ENCODE assay signal across 11 cellular contexts in genomic region chr5:88838500-88838899, GRCh38.
"Had no signal": no experiment of that assay in that cellular context is flagged by ENCODE, and none has a peak within 500 bp of the region (broad histone marks: within the 10 kb centered on the region; RNA-seq: fewer than 3 reads in every experiment).

No MANE protein-coding gene starts in this region.

- H3K27me3 Mint-ChIP-seq: central memory CD8-positive, alpha-beta T cell; dendritic cell treated with granulocyte-macrophage colony-stimulating factor and Interleukin-4, amounts not matched to agents 40 ng/mL and 50 ng/mL, for 4 days had no signal

- H3K4me1 Mint-ChIP-seq: activated CD4-positive, alpha-beta memory T cell treated with anti-CD3 and anti-CD28 coated beads, Interleukin-2, amount 10 ng/mL, durations not matched to agents 7 days and 5 days; central memory CD8-positive, alpha-beta T cell; nephron progenitor cell had no signal

- H3K4me3 Mint-ChIP-seq: activated CD4-positive, alpha-beta memory T cell treated with anti-CD3 and anti-CD28 coated beads, Interleukin-2, amount 10 ng/mL, durations not matched to agents 7 days and 5 days; activated T-cell treated with anti-CD3 and anti-CD28 coated beads, Interleukin-2, amount 50 U/mL, for 72 hours; central memory CD8-positive, alpha-beta T cell; dendritic cell treated with granulocyte-macrophage colony-stimulating factor and Interleukin-4, amounts not matched to agents 40 ng/mL and 50 ng/mL, for 4 days; nephron progenitor cell had no signal

- DNase-seq: activated CD4-positive, alpha-beta memory T cell treated with anti-CD3 and anti-CD28 coated beads, Interleukin-2, amount 10 ng/mL, durations not matched to agents 7 days and 5 days; activated T-cell treated with anti-CD3 and anti-CD28 coated beads, Interleukin-2, amount 50 U/mL, for 72 hours; erythroblast; hypothalamus; mesenchymal stem cell; nephron progenitor cell; stimulated activated CD4-positive, alpha-beta T cell treated with anti-CD3 and anti-CD28 coated beads, Interleukin-4, amount 100 ng/mL, for 1 hour; stimulated activated CD8-positive, alpha-beta memory T cell treated with anti-CD3 and anti-CD28 coated beads, Interleukin-4, amount 100 ng/mL, for 48 hours; tibial artery had no signal

- H3K9me3 ChIP-seq: tibial artery had no signal

- ATAC-seq: activated T-cell treated with anti-CD3 and anti-CD28 coated beads, Interleukin-2, amount 50 U/mL, for 72 hours had no signal

- H3K36me3 ChIP-seq: tibial artery had no signal

- H3K4me3 ChIP-seq: tibial artery had no signal

- H3K27me3 ChIP-seq: tibial artery had no signal

- H3K27ac Mint-ChIP-seq: activated CD4-positive, alpha-beta memory T cell treated with anti-CD3 and anti-CD28 coated beads, Interleukin-2, amount 10 ng/mL, durations not matched to agents 7 days and 5 days; activated T-cell treated with anti-CD3 and anti-CD28 coated beads, Interleukin-2, amount 50 U/mL, for 72 hours; dendritic cell treated with granulocyte-macrophage colony-stimulating factor and Interleukin-4, amounts not matched to agents 40 ng/mL and 50 ng/mL, for 4 days; nephron progenitor cell had no signal

- H3K9me3 Mint-ChIP-seq: activated CD4-positive, alpha-beta memory T cell treated with anti-CD3 and anti-CD28 coated beads, Interleukin-2, amount 10 ng/mL, durations not matched to agents 7 days and 5 days; activated T-cell treated with anti-CD3 and anti-CD28 coated beads, Interleukin-2, amount 50 U/mL, for 72 hours; dendritic cell treated with granulocyte-macrophage colony-stimulating factor and Interleukin-4, amounts not matched to agents 40 ng/mL and 50 ng/mL, for 4 days; nephron progenitor cell had no signal
